Comparison of ENCODE assay signal across 1 cellular context in the genomic region with DNA sequence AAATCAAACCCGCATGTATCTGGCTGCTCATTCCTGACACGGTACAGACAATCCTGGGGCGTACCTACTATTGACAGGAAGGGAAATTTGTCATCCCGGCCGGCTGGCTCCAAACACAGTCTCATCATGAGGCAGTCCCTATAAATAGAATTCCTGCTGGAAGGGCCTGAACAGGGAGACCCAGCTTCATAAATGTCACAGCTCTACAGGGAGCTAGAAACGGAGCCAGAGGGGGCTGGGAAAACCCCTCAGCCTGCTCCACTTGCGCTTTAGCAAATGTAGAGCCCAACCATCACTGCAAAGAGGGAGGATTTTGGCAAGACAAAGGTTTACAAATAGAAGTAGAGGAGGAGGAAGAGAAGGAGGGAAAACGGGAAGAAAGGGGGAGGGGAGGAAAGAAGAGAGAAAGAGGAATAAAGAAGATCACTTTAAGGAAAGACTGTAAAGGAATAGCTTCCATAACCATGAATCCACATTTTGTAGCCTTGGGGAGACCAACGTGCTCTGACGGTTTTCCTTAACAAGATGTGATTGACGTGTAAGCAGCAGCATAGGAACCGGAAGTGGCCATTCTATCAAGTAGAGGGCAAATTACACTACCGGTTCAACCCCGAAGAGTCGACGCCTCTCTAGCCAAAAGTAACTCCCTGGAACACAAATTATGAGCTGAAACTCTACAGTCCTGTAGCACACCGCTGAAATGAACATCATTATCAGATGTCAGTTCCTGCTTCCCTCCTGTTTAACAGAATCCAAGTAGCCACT.
TF ChIP-seq lines count a peak whose summit lies in the region.

No MANE protein-coding gene starts in this region.

TF ChIP-seq in IMR-90, 13 proteins besides CTCF, POLR2A, EP300 and RAD21:
- TF ChIP-seq MAFK (IDR thresholded peaks at IDR 0.05; ENCODE audit: low read depth, low read length) (no peak), BHLHE40 (IDR thresholded peaks at IDR 0.05; ENCODE audit: low read depth, low read length) (no peak), CEBPB (IDR thresholded peaks at IDR 0.05; ENCODE audit: low read depth, low read length) (no peak), NFE2L2 (IDR thresholded peaks at IDR 0.05; ENCODE audit: low read depth, low read length) (no peak), SMC3 (IDR thresholded peaks at IDR 0.05; ENCODE audit: low read depth, low read length) (no peak)
- TF ChIP-seq, protein P1, sequence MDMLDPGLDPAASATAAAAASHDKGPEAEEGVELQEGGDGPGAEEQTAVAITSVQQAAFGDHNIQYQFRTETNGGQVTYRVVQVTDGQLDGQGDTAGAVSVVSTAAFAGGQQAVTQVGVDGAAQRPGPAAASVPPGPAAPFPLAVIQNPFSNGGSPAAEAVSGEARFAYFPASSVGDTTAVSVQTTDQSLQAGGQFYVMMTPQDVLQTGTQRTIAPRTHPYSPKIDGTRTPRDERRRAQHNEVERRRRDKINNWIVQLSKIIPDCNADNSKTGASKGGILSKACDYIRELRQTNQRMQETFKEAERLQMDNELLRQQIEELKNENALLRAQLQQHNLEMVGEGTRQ (IDR thresholded peaks at IDR 0.05; ENCODE audit: low read depth, low read length), result no peak
TF ChIP-seq in IMR-90: peak in this region for 0.
